ENCODE assay signal across 21 cellular contexts in the genomic region with DNA sequence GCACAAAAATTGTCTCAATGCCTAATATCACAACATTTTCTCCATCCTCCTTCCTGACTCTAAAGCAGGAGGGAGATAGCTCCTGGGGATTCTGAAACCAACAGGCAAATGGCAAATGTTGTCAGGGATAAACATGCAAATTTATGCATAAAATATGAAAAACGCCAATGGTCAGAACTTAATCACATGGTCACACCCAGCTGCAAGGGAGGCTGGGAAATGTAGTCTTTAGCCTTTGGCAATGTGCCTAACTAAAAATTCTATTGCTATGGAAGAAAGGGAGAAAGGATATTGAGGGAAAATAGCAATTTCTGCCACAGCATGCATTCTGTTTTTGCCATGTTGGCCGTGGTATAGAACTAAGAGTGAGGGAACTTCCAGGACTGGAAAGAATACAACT. TPM values are rescaled to one million over a fixed set of nuclear protein-coding genes. Genes with fewer than 3 reads are reported as not detected.
DNase-seq lines count a peak whose midpoint lies in the region; ATAC-seq and TF ChIP-seq lines count a peak whose summit lies in the region.
"Had no signal": no experiment of that assay in that cellular context is flagged by ENCODE, and none has a peak within 500 bp of the region (broad histone marks: within the 10 kb centered on the region; RNA-seq: fewer than 3 reads in every experiment).

No MANE protein-coding gene starts in this region.

- peaks cover 0 to 8% (median 0%) of the 10 kb centered on the region in 9 donors for H3K4me1 ChIP-seq in heart right ventricle
- H3K4me1 ChIP-seq in testis: no peaks in the 10 kb centered on the region

- H3K4me1 Mint-ChIP-seq in activated CD8-positive, alpha-beta memory T cell treated with anti-CD3 and anti-CD28 coated beads, Interleukin-2, amount 10 ng/mL, durations not matched to agents 7 days and 5 days: peaks cover 9% of the 10 kb centered on the region
- H3K4me1 Mint-ChIP-seq: stimulated activated memory B cell treated with anti-CD40 and anti-IgM and Interleukin-4, amounts not matched to agents 10 μg/mL and 1 μg/mL and 100 μg/mL, for 72 hours had no signal

- no peak for TF ChIP-seq CTCF in brain microvascular endothelial cell (IDR thresholded peaks at IDR 0.05; ENCODE audit: low read depth, low read length, missing control alignments)
- no peak for TF ChIP-seq CTCF in heart right ventricle (IDR thresholded peaks at IDR 0.05)
- no peak for TF ChIP-seq CTCF in testis (IDR thresholded peaks at IDR 0.05)

- peak; percentile 7 for DNase-seq in activated CD8-positive, alpha-beta memory T cell treated with anti-CD3 and anti-CD28 coated beads, Interleukin-2, amount 10 ng/mL, durations not matched to agents 7 days and 5 days
- no peak for DNase-seq in activated CD8-positive, alpha-beta memory T cell treated with anti-CD3 and anti-CD28 coated beads, Interleukin-2, amount 50 U/mL, for 48 hours
- DNase-seq in NCI-H526 (lab: John Stamatoyannopoulos, UW) (peak; percentile 81 to 89), brain microvascular endothelial cell (peak; percentile 22), superior temporal gyrus (ENCODE audit: extremely low spot score) (peak; percentile 39), NCI-H524 treated with DMSO at 0.1 percent for 48 hours (lab: John Stamatoyannopoulos, UW) (no peak), heart right ventricle (no peak), testis (no peak)
- DNase-seq: activated CD4-positive, alpha-beta T cell treated with anti-CD3 and anti-CD28 coated beads for 36 hours; activated effector memory CD4-positive, alpha-beta T cell treated with anti-CD3 and anti-CD28 coated beads, Interleukin-2, amount 50 U/mL, for 16 hours; amniotic stem cell; CD4-positive, CD25-positive, alpha-beta regulatory T cell; central memory CD4-positive, alpha-beta T cell; effector CD4-positive, alpha-beta T cell; EL; NCI-H510A treated with DMSO at 0.1 percent for 48 hours; nucleus accumbens; retina had no signal

- in situ Hi-C loops in brain microvascular endothelial cell (cut with HindIII; ENCODE audit: low pct_ligation_motif_present, low sequenced_read_pairs): no loop called here

- peaks cover 13% of the 10 kb centered on the region for H3K27me3 Mint-ChIP-seq in activated CD8-positive, alpha-beta memory T cell treated with anti-CD3 and anti-CD28 coated beads, Interleukin-2, amount 10 ng/mL, durations not matched to agents 7 days and 5 days

- CTCF ChIA-PET in activated CD8-positive, alpha-beta memory T cell treated with anti-CD3 and anti-CD28 coated beads, Interleukin-2, amount 10 ng/mL, durations not matched to agents 7 days and 5 days (lab: Charles Lee): interaction anchor here (1.1 to 2.3 kb wide), 5 partner anchors 10 to 59 kb away, joined by 3 to 16 read pairs (median 4); no protein-coding TSS in a partner anchor

- intact Hi-C loops in heart right ventricle (cut with DNase I) (no loop called here), testis (cut with DNase I; ENCODE audit: low total_unique reads) (no loop called here)

- H3K36me3 Mint-ChIP-seq in activated CD8-positive, alpha-beta memory T cell treated with anti-CD3 and anti-CD28 coated beads, Interleukin-2, amount 10 ng/mL, durations not matched to agents 7 days and 5 days: no peaks in the 10 kb centered on the region
- H3K36me3 Mint-ChIP-seq: CD4-positive, CD25-positive, alpha-beta regulatory T cell; stimulated activated memory B cell treated with anti-CD40 and anti-IgM and Interleukin-4, amounts not matched to agents 10 μg/mL and 1 μg/mL and 100 μg/mL, for 72 hours; type B pancreatic cell had no signal

- H3K27ac ChIP-seq in brain microvascular endothelial cell (no peak overlapping the region), heart right ventricle (no peak overlapping the region), testis (no peak overlapping the region)
- H3K27ac ChIP-seq: SK-N-MC had no signal

- no peak for ATAC-seq in activated CD8-positive, alpha-beta memory T cell treated with anti-CD3 and anti-CD28 coated beads, Interleukin-2, amount 10 ng/mL, durations not matched to agents 7 days and 5 days
- no peak for ATAC-seq in heart right ventricle
- ATAC-seq: activated CD4-positive, alpha-beta T cell treated with anti-CD3 and anti-CD28 coated beads for 36 hours; stimulated activated memory B cell treated with anti-CD40 and anti-IgM and Interleukin-4, amounts not matched to agents 10 μg/mL and 1 μg/mL and 100 μg/mL, for 72 hours had no signal

- no peaks in the 10 kb centered on the region for H3K27me3 ChIP-seq in brain microvascular endothelial cell (replicated peaks)
- H3K27me3 ChIP-seq in heart right ventricle: peaks cover 0 to 5% (median 0%) of the 10 kb centered on the region in 7 donors
- no peaks in the 10 kb centered on the region for H3K27me3 ChIP-seq in testis

- no peak overlapping the region for H3K27ac Mint-ChIP-seq in activated CD8-positive, alpha-beta memory T cell treated with anti-CD3 and anti-CD28 coated beads, Interleukin-2, amount 10 ng/mL, durations not matched to agents 7 days and 5 days
- H3K27ac Mint-ChIP-seq: activated CD4-positive, alpha-beta T cell treated with anti-CD3 and anti-CD28 coated beads for 36 hours; CD4-positive, CD25-positive, alpha-beta regulatory T cell; stimulated activated memory B cell treated with anti-CD40 and anti-IgM and Interleukin-4, amounts not matched to agents 10 μg/mL and 1 μg/mL and 100 μg/mL, for 72 hours; type B pancreatic cell had no signal

- 64 to 75% methylated on average over 2 of the region's 2 CpGs for WGBS in heart right ventricle, 2 donors
- WGBS in testis, 2 donors: 64 to 79% methylated on average over 2 of the region's 2 CpGs

- H3K9me3 Mint-ChIP-seq in activated CD8-positive, alpha-beta memory T cell treated with anti-CD3 and anti-CD28 coated beads, Interleukin-2, amount 10 ng/mL, durations not matched to agents 7 days and 5 days (ENCODE audit: low read depth): no peaks in the 10 kb centered on the region
- H3K9me3 Mint-ChIP-seq: CD4-positive, CD25-positive, alpha-beta regulatory T cell; type B pancreatic cell had no signal

- no peak overlapping the region for H3K4me3 Mint-ChIP-seq in activated CD8-positive, alpha-beta memory T cell treated with anti-CD3 and anti-CD28 coated beads, Interleukin-2, amount 10 ng/mL, durations not matched to agents 7 days and 5 days
- H3K4me3 Mint-ChIP-seq: activated CD4-positive, alpha-beta T cell treated with anti-CD3 and anti-CD28 coated beads for 36 hours; CD4-positive, CD25-positive, alpha-beta regulatory T cell; stimulated activated memory B cell treated with anti-CD40 and anti-IgM and Interleukin-4, amounts not matched to agents 10 μg/mL and 1 μg/mL and 100 μg/mL, for 72 hours; type B pancreatic cell had no signal

- H3K9me3 ChIP-seq in heart right ventricle: no peaks in the 10 kb centered on the region
- no peaks in the 10 kb centered on the region for H3K9me3 ChIP-seq in testis

- H3K36me3 ChIP-seq in brain microvascular endothelial cell (replicated peaks): no peaks in the 10 kb centered on the region
- H3K36me3 ChIP-seq in heart right ventricle: no peaks in the 10 kb centered on the region
- H3K36me3 ChIP-seq in testis (ENCODE audit: low read depth, missing control alignments): no peaks in the 10 kb centered on the region

- no peak overlapping the region for H3K4me3 ChIP-seq in brain microvascular endothelial cell (ENCODE audit: low read depth, low read length)
- no peak overlapping the region for H3K4me3 ChIP-seq in heart right ventricle
- no peak overlapping the region for H3K4me3 ChIP-seq in testis
- H3K4me3 ChIP-seq: SK-N-MC had no signal

- no peak for TF ChIP-seq POLR2A in testis (IDR thresholded peaks at IDR 0.05)

RNA-seq across cellular contexts. Expression of gene OASL, which starts 11.7 kb away (rescaled TPM):
- total RNA-seq in activated CD8-positive, alpha-beta memory T cell treated with anti-CD3 and anti-CD28 coated beads, Interleukin-2, amount 10 ng/mL, durations not matched to agents 7 days and 5 days: 100 to 1,000 TPM in 1 of 2 experiments, 10 to 100 TPM in 1; 55.3 to 135 TPM
- 1 to 10 TPM in 4 of 10 donors, under 1 TPM in 6; 0.19 to 2.5 (median 0.97) TPM for total RNA-seq in heart right ventricle
- polyA plus RNA-seq in heart right ventricle: under 1 TPM; 0.70 to 0.95 TPM
- total RNA-seq in testis: 1 to 10 TPM in 1 of 2 donors, under 1 TPM in 1; 0.74 to 1.8 TPM
- 2.8 TPM for polyA plus RNA-seq in testis (ENCODE audit: insufficient read depth, low read depth, low replicate concordance)

RNA-seq across cellular contexts. Expression of gene C12orf43, which starts 34.4 kb away (rescaled TPM):
- 10 to 100 TPM; 16.4 to 24.6 TPM for total RNA-seq in activated CD8-positive, alpha-beta memory T cell treated with anti-CD3 and anti-CD28 coated beads, Interleukin-2, amount 10 ng/mL, durations not matched to agents 7 days and 5 days
- 10 to 100 TPM in 1 of 10 donors, 1 to 10 TPM in 9; 5.7 to 11.4 (median 8.2) TPM for total RNA-seq in heart right ventricle
- polyA plus RNA-seq in heart right ventricle: 10 to 100 TPM in 1 of 2 donors, 1 to 10 TPM in 1; 8.6 to 10.8 TPM
- total RNA-seq in testis: 10 to 100 TPM; 14.3 to 16.5 TPM
- 15.9 TPM for polyA plus RNA-seq in testis (ENCODE audit: insufficient read depth, low read depth, low replicate concordance)

Comparison
In these comparisons a context has a peak if more than half of its experiments do, and no peak if none do; other contexts are left out.
1. DNase-seq: peak in activated CD8-positive, alpha-beta memory T cell treated with anti-CD3 and anti-CD28 coated beads, Interleukin-2, amount 10 ng/mL, durations not matched to agents 7 days and 5 days (single experiment), NCI-H526 (2 of 2), brain microvascular endothelial cell (single experiment) and superior temporal gyrus (single experiment); none in activated CD8-positive, alpha-beta memory T cell treated with anti-CD3 and anti-CD28 coated beads, Interleukin-2, amount 50 U/mL, for 48 hours (single experiment), NCI-H524 treated with DMSO at 0.1 percent for 48 hours (single experiment), heart right ventricle (0 of 2) and testis (single experiment).
2. RNA of gene OASL, which starts 11.7 kb away (total RNA-seq): 55.3 to 135 TPM in activated CD8-positive, alpha-beta memory T cell treated with anti-CD3 and anti-CD28 coated beads, Interleukin-2, amount 10 ng/mL, durations not matched to agents 7 days and 5 days; 0.74 to 1.8 TPM in testis and 0.19 to 2.5 TPM in heart right ventricle; every median in the first group is over 10 times any median in the second.